29 cellular contexts compared by ENCODE assay signal in the genomic region with DNA sequence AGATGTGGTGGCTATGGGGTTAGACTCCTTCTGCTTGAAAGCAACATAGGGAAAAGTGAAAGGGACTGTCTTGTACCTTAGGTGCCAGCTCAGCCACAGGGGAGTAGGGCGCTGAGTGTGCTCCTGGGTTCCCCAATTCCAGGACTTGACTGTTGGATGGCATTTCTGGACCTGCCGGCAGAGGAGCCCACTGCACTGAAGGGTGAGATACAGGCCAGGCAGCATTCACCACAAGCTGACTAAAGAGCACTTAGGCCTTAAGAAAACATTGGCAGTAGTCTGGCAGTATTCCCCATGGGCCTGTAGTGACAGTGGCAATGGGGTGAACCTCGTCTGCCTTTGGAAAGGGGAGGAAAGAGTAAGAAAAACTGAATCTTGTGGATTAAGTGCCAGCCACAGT.
"Had no signal": no experiment of that assay in that cellular context is flagged by ENCODE, and none has a peak within 500 bp of the region (broad histone marks: within the 10 kb centered on the region; RNA-seq: fewer than 3 reads in every experiment).

No MANE protein-coding gene starts in this region.

- H3K4me1 ChIP-seq: ascending aorta, Peyer's patch, SJSA1 had no signal

- H3K36me3 ChIP-seq: ascending aorta, cardiac muscle cell, MG63, Peyer's patch, SJSA1 had no signal

- H3K27me3 ChIP-seq: ascending aorta, cardiac muscle cell, MG63, Peyer's patch, SJSA1 had no signal

- H3K4me3 ChIP-seq: ascending aorta, cardiac muscle cell, MG63, Peyer's patch, SJSA1 had no signal

- H3K27ac ChIP-seq: ascending aorta, cardiac muscle cell, Peyer's patch, SJSA1 had no signal

- H3K9me3 ChIP-seq: ascending aorta, MG63, Peyer's patch, SJSA1, SK-N-SH had no signal

- ATAC-seq: activated CD8-positive, alpha-beta T cell treated with anti-CD3 and anti-CD28 coated beads for 36 hours; activated T-cell treated with anti-CD3 and anti-CD28 coated beads, Interleukin-2, amount 50 U/mL, for 72 hours; activated T-helper 17 cell treated with anti-CD3 and anti-CD28 coated beads, Interleukin-2, amount 50 U/mL, for 72 hours; PC-3 had no signal

- DNase-seq: activated CD4-positive, alpha-beta T cell treated with anti-CD3 and anti-CD28 coated beads, Interleukin-2, amount 10 ng/mL, durations not matched to agents 24 days and 14 days; activated CD4-positive, alpha-beta T cell treated with anti-CD3 and anti-CD28 coated beads, Interleukin-2, amount 50 U/mL, for 4 hours; activated CD8-positive, alpha-beta T cell treated with anti-CD3 and anti-CD28 coated beads for 36 hours; activated effector memory CD4-positive, alpha-beta T cell treated with anti-CD3 and anti-CD28 coated beads, Interleukin-2, amount 50 U/mL, for 16 hours; activated naive CD4-positive, alpha-beta T cell; activated naive CD8-positive, alpha-beta T cell treated with anti-CD3 and anti-CD28 coated beads, Interleukin-2, amount 10 ng/mL, durations not matched to agents 7 days and 5 days; activated T-cell treated with anti-CD3 and anti-CD28 coated beads, Interleukin-2, amount 50 U/mL, for 1 hour; activated T-cell treated with anti-CD3 and anti-CD28 coated beads, Interleukin-2, amount 50 U/mL, for 72 hours; amygdala; Kasumi-1; KG1; MG63; MV-4-11; NCI-H1092; NCI-H146; NCI-H2029 treated with DMSO at 0.1 percent for 48 hours; NCI-H510A; NCI-H526; NCI-H774; NK-92 treated with Interleukin-12 subunit alpha and Interleukin-12 subunit beta, amount 100 ng/mL, for 24 hours; PC-3; Peyer's patch; RPMI8226; SHP77 treated with DMSO at 0.1 percent for 48 hours; SK-N-SH had no signal
